1 cellular context compared by ENCODE assay signal in genomic region chr10:44244745-44245600, GRCh38.
A peak's percentile ranks its signal among the peaks of the same experiment; 100 is the strongest.
TF ChIP-seq lines count a peak whose summit lies in the region.

No MANE protein-coding gene starts in this region.

TF ChIP-seq in HepG2, 621 proteins besides CTCF, POLR2A, EP300 and RAD21 (continued from another document and continues in another):
- no peak for TF ChIP-seq ZNF10 (CRISPR knock-in tag; IDR thresholded peaks at IDR 0.05; ENCODE audit: borderline replicate concordance, low read depth)
- TF ChIP-seq ZSCAN30 (CRISPR knock-in tag; IDR thresholded peaks at IDR 0.05), result no peak
- no peak for TF ChIP-seq ZNF136 (CRISPR knock-in tag; IDR thresholded peaks at IDR 0.05; ENCODE audit: low read depth)
- no peak for TF ChIP-seq LRRFIP1 (CRISPR knock-in tag; conservative IDR thresholded peaks at IDR 0.05)
- peak; percentile 86 for TF ChIP-seq HNF1A (IDR thresholded peaks at IDR 0.05; ENCODE audit: low read depth)
- peak; percentile 34; the same call in 1 of the 2 replicates for TF ChIP-seq HNF1A (CRISPR knock-in tag; IDR thresholded peaks at IDR 0.05; ENCODE audit: borderline replicate concordance)
- TF ChIP-seq SP140L (CRISPR knock-in tag; IDR thresholded peaks at IDR 0.05; ENCODE audit: borderline replicate concordance), result no peak
- no peak for TF ChIP-seq ZNF3 (CRISPR knock-in tag; IDR thresholded peaks at IDR 0.05)
- peak; percentile 49; the same call in 1 of the 2 replicates for TF ChIP-seq ELF3 (CRISPR knock-in tag; IDR thresholded peaks at IDR 0.05)
- TF ChIP-seq CCDC6 (CRISPR knock-in tag; IDR thresholded peaks at IDR 0.05), result no peak
- TF ChIP-seq IKZF5 (CRISPR knock-in tag; IDR thresholded peaks at IDR 0.05), result peak; percentile 36; the same call in 1 of the 2 replicates
- no peak for TF ChIP-seq ZNF343 (CRISPR knock-in tag; IDR thresholded peaks at IDR 0.05)
- no peak for TF ChIP-seq GPBP1L1 (CRISPR knock-in tag; IDR thresholded peaks at IDR 0.05)
- TF ChIP-seq MYPOP (CRISPR knock-in tag; IDR thresholded peaks at IDR 0.05), result no peak; the same call in 1 of the 2 replicates
- no peak for TF ChIP-seq SOX6 (IDR thresholded peaks at IDR 0.05)
- TF ChIP-seq SOX6 (CRISPR knock-in tag; IDR thresholded peaks at IDR 0.05), result no peak
- no peak for TF ChIP-seq U2AF2 (IDR thresholded peaks at IDR 0.05; ENCODE audit: low read depth, low read length)
- no peak for TF ChIP-seq PRMT3 (CRISPR knock-in tag; IDR thresholded peaks at IDR 0.05; ENCODE audit: borderline replicate concordance, low read depth)
- TF ChIP-seq USF2 (IDR thresholded peaks at IDR 0.05; ENCODE audit: low read depth, low read length), result no peak
- TF ChIP-seq USF2 (CRISPR knock-in tag; IDR thresholded peaks at IDR 0.05; ENCODE audit: borderline replicate concordance), result no peak
- no peak for TF ChIP-seq ZFP91 (CRISPR knock-in tag; IDR thresholded peaks at IDR 0.05; ENCODE audit: borderline replicate concordance)
- TF ChIP-seq POLR2AphosphoS2 (IDR thresholded peaks at IDR 0.05; ENCODE audit: low read depth, low read length), result no peak
- TF ChIP-seq ZNF619 (CRISPR knock-in tag; IDR thresholded peaks at IDR 0.05), result no peak
- no peak for TF ChIP-seq WIZ (CRISPR knock-in tag; IDR thresholded peaks at IDR 0.05)
- no peak for TF ChIP-seq FOXO4 (CRISPR knock-in tag; conservative IDR thresholded peaks at IDR 0.05)
- no peak for TF ChIP-seq CREBL2 (CRISPR knock-in tag; IDR thresholded peaks at IDR 0.05; ENCODE audit: borderline replicate concordance)
- no peak for TF ChIP-seq THYN1 (CRISPR knock-in tag; IDR thresholded peaks at IDR 0.05; ENCODE audit: borderline replicate concordance, low read depth)
- peak; percentile 21 for TF ChIP-seq ZEB1 (IDR thresholded peaks at IDR 0.05; ENCODE audit: insufficient replicate concordance, low read depth)
- no peak for TF ChIP-seq ZNF720 (CRISPR knock-in tag; IDR thresholded peaks at IDR 0.05)
- TF ChIP-seq ZBTB43 (CRISPR knock-in tag; conservative IDR thresholded peaks at IDR 0.05), result no peak
- TF ChIP-seq ZSCAN22 (CRISPR knock-in tag; IDR thresholded peaks at IDR 0.05), result no peak
- no peak for TF ChIP-seq NR0B2 (CRISPR knock-in tag; IDR thresholded peaks at IDR 0.05)
- peak; percentile 62 to 83 for TF ChIP-seq MAFK (conservative IDR thresholded peaks at IDR 0.05 in 1 of 2, IDR thresholded peaks at IDR 0.05 in 1 of 2; ENCODE audit: low read length in 2 of 2)
- TF ChIP-seq ZNF709 (CRISPR knock-in tag; IDR thresholded peaks at IDR 0.05), result no peak
- TF ChIP-seq ZNF362 (CRISPR knock-in tag; IDR thresholded peaks at IDR 0.05; ENCODE audit: borderline replicate concordance), result no peak
- TF ChIP-seq NFKBIZ (CRISPR knock-in tag; IDR thresholded peaks at IDR 0.05), result 0 out of 2 replicates have a peak, but pooled peaks have one; percentile 38
- peak; percentile 65 for TF ChIP-seq ZNF652 (CRISPR knock-in tag; IDR thresholded peaks at IDR 0.05; ENCODE audit: borderline replicate concordance, low read depth)
- peak; percentile 65 for TF ChIP-seq FOSL2 (CRISPR knock-in tag; IDR thresholded peaks at IDR 0.05)
- no peak for TF ChIP-seq NR2F6 (IDR thresholded peaks at IDR 0.05)
- no peak for TF ChIP-seq NR2F6 (CRISPR knock-in tag; IDR thresholded peaks at IDR 0.05)
- TF ChIP-seq SOX13 (IDR thresholded peaks at IDR 0.05), result no peak
- TF ChIP-seq SOX13 (CRISPR knock-in tag; conservative IDR thresholded peaks at IDR 0.05 in 1 of 2, IDR thresholded peaks at IDR 0.05 in 1 of 2), result peak in 1 of 2 experiments; percentile 75; a peak in 2 of 4 replicates
